ENCODE assay signal across 20 cellular contexts in genomic region chr9:124680714-124681390, GRCh38.
"Had no signal": no experiment of that assay in that cellular context is flagged by ENCODE, and none has a peak within 500 bp of the region (broad histone marks: within the 10 kb centered on the region; RNA-seq: fewer than 3 reads in every experiment).

No MANE protein-coding gene starts in this region.

- H3K4me3 Mint-ChIP-seq: naive thymus-derived CD8-positive, alpha-beta T cell; neural progenitor cell; stimulated activated effector memory CD8-positive, alpha-beta T cell treated with anti-CD3 and anti-CD28 coated beads, Interleukin-12 subunit alpha, Interleukin-12 subunit beta, amount 100 ng/mL, for 72 hours; type B pancreatic cell had no signal

- H3K4me3 ChIP-seq: dorsolateral prefrontal cortex, gastrocnemius medialis, left ventricle myocardium inferior, lower lobe of right lung, neural progenitor cell, prostate gland, right atrium auricular region, sigmoid colon, stomach, tibial artery had no signal

- H3K36me3 Mint-ChIP-seq: stimulated activated effector memory CD8-positive, alpha-beta T cell treated with anti-CD3 and anti-CD28 coated beads, Interleukin-12 subunit alpha, Interleukin-12 subunit beta, amount 100 ng/mL, for 72 hours had no signal

- ATAC-seq: gastrocnemius medialis; lower lobe of right lung; naive thymus-derived CD8-positive, alpha-beta T cell; stimulated activated effector memory CD8-positive, alpha-beta T cell treated with anti-CD3 and anti-CD28 coated beads, Interleukin-12 subunit alpha, Interleukin-12 subunit beta, amount 100 ng/mL, for 72 hours had no signal

- H3K4me1 ChIP-seq: neural progenitor cell, parathyroid adenoma, prostate gland had no signal

- H3K9me3 Mint-ChIP-seq: naive thymus-derived CD8-positive, alpha-beta T cell; neural progenitor cell; stimulated activated effector memory CD8-positive, alpha-beta T cell treated with anti-CD3 and anti-CD28 coated beads, Interleukin-12 subunit alpha, Interleukin-12 subunit beta, amount 100 ng/mL, for 72 hours; type B pancreatic cell had no signal

- H3K27ac ChIP-seq: dorsolateral prefrontal cortex, gastrocnemius medialis, left ventricle myocardium inferior, lower lobe of right lung, neural progenitor cell, parathyroid adenoma, prostate gland, right atrium auricular region, sigmoid colon, stomach, tibial artery had no signal

- H3K9me3 ChIP-seq: gastrocnemius medialis, left ventricle myocardium inferior, lower lobe of right lung, prostate gland, right atrium auricular region, sigmoid colon, stomach, tibial artery had no signal

- H3K27ac Mint-ChIP-seq: naive thymus-derived CD8-positive, alpha-beta T cell; neural progenitor cell; stimulated activated effector memory CD8-positive, alpha-beta T cell treated with anti-CD3 and anti-CD28 coated beads, Interleukin-12 subunit alpha, Interleukin-12 subunit beta, amount 100 ng/mL, for 72 hours; type B pancreatic cell had no signal

- DNase-seq: dorsolateral prefrontal cortex; effector CD4-positive, alpha-beta T cell; gastrocnemius medialis; head of caudate nucleus; kidney; left ventricle myocardium inferior; lower lobe of right lung; naive thymus-derived CD8-positive, alpha-beta T cell; sigmoid colon; stimulated activated CD4-positive, alpha-beta T cell treated with anti-CD3 and anti-CD28 coated beads, Interleukin-2, amount 100 ng/mL, for 24 hours; stimulated activated CD4-positive, alpha-beta T cell treated with anti-CD3 and anti-CD28 coated beads, Interleukin-4, amount 100 ng/mL, for 24 hours; stimulated activated naive CD4-positive, alpha-beta T cell treated with Interleukin-2 at 50 U/mL for 16 hours; stomach; tibial artery had no signal

- H3K4me1 Mint-ChIP-seq: stimulated activated effector memory CD8-positive, alpha-beta T cell treated with anti-CD3 and anti-CD28 coated beads, Interleukin-12 subunit alpha, Interleukin-12 subunit beta, amount 100 ng/mL, for 72 hours had no signal

- H3K27me3 ChIP-seq: dorsolateral prefrontal cortex, gastrocnemius medialis, neural progenitor cell, right atrium auricular region, sigmoid colon, stomach, tibial artery had no signal

- H3K36me3 ChIP-seq: gastrocnemius medialis, left ventricle myocardium inferior, lower lobe of right lung, neural progenitor cell, prostate gland, right atrium auricular region, sigmoid colon, stomach, tibial artery had no signal

- H3K27me3 Mint-ChIP-seq: type B pancreatic cell had no signal
